14 cellular contexts compared by ENCODE assay signal in the genomic region with DNA sequence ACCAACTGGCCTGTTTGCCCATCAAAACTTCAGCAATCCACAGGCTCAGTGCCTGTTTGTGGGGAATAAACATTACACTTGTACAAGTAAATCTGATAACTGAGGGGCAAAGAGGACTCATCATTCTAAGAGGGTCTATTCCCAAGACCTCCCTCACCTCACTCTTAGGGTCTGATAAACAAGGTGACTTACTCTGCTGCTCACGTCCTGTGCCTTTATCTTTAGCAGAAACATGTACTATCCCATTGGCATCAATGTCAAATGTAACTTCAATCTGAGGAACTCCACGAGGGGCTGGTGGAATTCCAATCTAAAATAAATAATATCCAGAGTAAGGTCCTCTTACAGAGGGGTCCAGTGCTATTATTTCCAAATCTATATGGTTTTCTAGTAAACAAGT. TPM values are rescaled to one million over a fixed set of nuclear protein-coding genes. Genes with fewer than 3 reads are reported as not detected.
DNase-seq lines count a peak whose midpoint lies in the region; ATAC-seq and TF ChIP-seq lines count a peak whose summit lies in the region.
"Had no signal": no experiment of that assay in that cellular context is flagged by ENCODE, and none has a peak within 500 bp of the region (broad histone marks: within the 10 kb centered on the region; RNA-seq: fewer than 3 reads in every experiment).

No MANE protein-coding gene starts in this region.

- H3K36me3 ChIP-seq in KMS-11 (ENCODE audit: insufficient read depth), result peaks cover 23% of the 10 kb centered on the region

- peak overlapping the region; percentile 2 for H3K27ac Mint-ChIP-seq in activated T-cell treated with anti-CD3 and anti-CD28 coated beads, Interleukin-2, amount 50 U/mL, for 72 hours
- peak overlapping the region; percentile 37 for H3K27ac Mint-ChIP-seq in progenitor cell of endocrine pancreas

- peaks cover 7% of the 10 kb centered on the region for H3K4me1 Mint-ChIP-seq in activated T-cell treated with anti-CD3 and anti-CD28 coated beads, Interleukin-2, amount 50 U/mL, for 72 hours (ENCODE audit: low read depth)
- no peaks in the 10 kb centered on the region for H3K4me1 Mint-ChIP-seq in progenitor cell of endocrine pancreas (ENCODE audit: low read depth)
- H3K4me1 Mint-ChIP-seq: CD14-positive monocyte had no signal

- TF ChIP-seq CTCF in KMS-11 (conservative IDR thresholded peaks at IDR 0.05; ENCODE audit: low read depth, low read length) (no peak), VCaP (conservative IDR thresholded peaks at IDR 0.05) (no peak), progenitor cell of endocrine pancreas (IDR thresholded peaks at IDR 0.05; ENCODE audit: unreplicated experiment) (no peak)

- H4K20me1 ChIP-seq in KMS-11 (ENCODE audit: insufficient read depth), result peaks cover 12% of the 10 kb centered on the region; the same call in 1 of the 2 replicates

- H3K27ac ChIP-seq in KMS-11 (0 out of 2 replicates have a peak overlapping the region, but pooled peaks have one; percentile 9), VCaP (peak overlapping the region; percentile 1; the same call in 1 of the 2 replicates)

- no peak for ATAC-seq in activated T-cell treated with anti-CD3 and anti-CD28 coated beads, Interleukin-2, amount 50 U/mL, for 72 hours (replicated peaks in 1 of 2)

- H3K4me3 ChIP-seq in KMS-11 (IDR thresholded peaks at IDR 0.05; ENCODE audit: insufficient read depth, low read depth, low read length), result no peak overlapping the region

- H3K36me3 Mint-ChIP-seq in activated T-cell treated with anti-CD3 and anti-CD28 coated beads, Interleukin-2, amount 50 U/mL, for 72 hours (ENCODE audit: insufficient read depth in 2 of 2), result peaks cover 20 to 66% of the 10 kb centered on the region in 2 donors
- H3K36me3 Mint-ChIP-seq in progenitor cell of endocrine pancreas (ENCODE audit: insufficient read depth), result peaks cover 37% of the 10 kb centered on the region

- H3K4me2 ChIP-seq in KMS-11, result no peak overlapping the region

- no peaks in the 10 kb centered on the region for H3K27me3 Mint-ChIP-seq in activated T-cell treated with anti-CD3 and anti-CD28 coated beads, Interleukin-2, amount 50 U/mL, for 72 hours (ENCODE audit: low read depth)
- no peaks in the 10 kb centered on the region for H3K27me3 Mint-ChIP-seq in progenitor cell of endocrine pancreas
- H3K27me3 Mint-ChIP-seq: CD8-positive, alpha-beta memory T cell had no signal

- H2AFZ ChIP-seq in KMS-11 (ENCODE audit: low read depth), result no peak overlapping the region

- H3K9me3 Mint-ChIP-seq in activated T-cell treated with anti-CD3 and anti-CD28 coated beads, Interleukin-2, amount 50 U/mL, for 72 hours, result no peaks in the 10 kb centered on the region
- H3K9me3 Mint-ChIP-seq in progenitor cell of endocrine pancreas (ENCODE audit: low read depth), result no peaks in the 10 kb centered on the region
- H3K9me3 Mint-ChIP-seq: CD14-positive monocyte; CD8-positive, alpha-beta memory T cell; HFFc6 had no signal

- DNase-seq in activated T-cell treated with anti-CD3 and anti-CD28 coated beads, Interleukin-2, amount 50 U/mL, for 72 hours, result no peak
- no peak for DNase-seq in activated T-cell treated with anti-CD3 and anti-CD28 coated beads, Interleukin-2, amount 50 U/mL, for 1 hour
- no peak for DNase-seq in progenitor cell of endocrine pancreas (ENCODE audit: low spot score, unreplicated experiment)
- DNase-seq in NOMO-1 treated with DMSO at 0.1 percent for 48 hours (lab: John Stamatoyannopoulos, UW; ENCODE audit: unreplicated experiment), result no peak
- no peak for DNase-seq in amygdala (lab: John Stamatoyannopoulos, UW)
- DNase-seq: Caco-2; CD8-positive, alpha-beta memory T cell; DND-41; GDM1; HCEC 1CT; HFFc6 had no signal

- H3K4me3 Mint-ChIP-seq in activated T-cell treated with anti-CD3 and anti-CD28 coated beads, Interleukin-2, amount 50 U/mL, for 72 hours, result no peak overlapping the region
- H3K4me3 Mint-ChIP-seq in progenitor cell of endocrine pancreas (ENCODE audit: low read depth), result no peak overlapping the region
- H3K4me3 Mint-ChIP-seq: CD14-positive monocyte; CD8-positive, alpha-beta memory T cell; HFFc6 had no signal

- H3K4me1 ChIP-seq in KMS-11 (ENCODE audit: low read depth, poor library complexity, severe bottlenecking), result no peaks in the 10 kb centered on the region
- H3K4me1 ChIP-seq: Caco-2 had no signal

- H3K27me3 ChIP-seq in KMS-11 (ENCODE audit: insufficient read depth, low read depth), result no peaks in the 10 kb centered on the region

- peaks cover 23% of the 10 kb centered on the region; the same call in 1 of the 2 replicates for H3K79me2 ChIP-seq in KMS-11 (ENCODE audit: insufficient read depth, low read depth)

- H3K9ac ChIP-seq in KMS-11, result no peak overlapping the region

RNA-seq across cellular contexts. Expression of a gene that starts 14.6 kb away (rescaled TPM):
- total RNA-seq in activated T-cell treated with anti-CD3 and anti-CD28 coated beads, Interleukin-2, amount 50 U/mL, for 72 hours, result 100 to 1,000 TPM; 106 to 111 TPM
- 73.1 and 77.6 TPM in 2 replicates for total RNA-seq in progenitor cell of endocrine pancreas

RNA-seq across cellular contexts. Expression of a gene that starts 17.5 kb away (rescaled TPM):
- total RNA-seq in activated T-cell treated with anti-CD3 and anti-CD28 coated beads, Interleukin-2, amount 50 U/mL, for 72 hours, result 100 to 1,000 TPM; 448 to 505 TPM
- total RNA-seq in progenitor cell of endocrine pancreas, result 174 and 185 TPM in 2 replicates
